In genomic region chr6:37569999-37570776, GRCh38 we compare ENCODE assay signal across 2 cellular contexts.
TF ChIP-seq lines count a peak whose summit lies in the region.

No MANE protein-coding gene starts in this region.

TF ChIP-seq in GM12891, 5 proteins besides CTCF, POLR2A, EP300 and RAD21:
- TF ChIP-seq TAF1 (IDR thresholded peaks at IDR 0.05; ENCODE audit: low read depth, low read length) = no peak
- TF ChIP-seq SPI1 (IDR thresholded peaks at IDR 0.05; ENCODE audit: low read depth, low read length) = 0 out of 2 replicates have a peak, but pooled peaks have one; percentile 9
- TF ChIP-seq POLR2AphosphoS5 (IDR thresholded peaks at IDR 0.05; ENCODE audit: low read depth, low read length) = no peak
- TF ChIP-seq PAX5 (IDR thresholded peaks at IDR 0.05; ENCODE audit: insufficient read depth, low read length, severe bottlenecking) = no peak
- TF ChIP-seq POU2F2 (IDR thresholded peaks at IDR 0.05; ENCODE audit: low read depth, low read length) = no peak

TF ChIP-seq in H1, 55 proteins besides CTCF, POLR2A, EP300 and RAD21 (continued from another document):
- no peak for TF ChIP-seq TBP (IDR thresholded peaks at IDR 0.05; ENCODE audit: low read depth, low read length)
- TF ChIP-seq SIRT6 (IDR thresholded peaks at IDR 0.05; ENCODE audit: low read length) = no peak
- TF ChIP-seq KDM1A (IDR thresholded peaks at IDR 0.05; ENCODE audit: borderline replicate concordance, low read length) = no peak
- TF ChIP-seq POU5F1 (IDR thresholded peaks at IDR 0.05; ENCODE audit: low read depth, low read length) = no peak
- TF ChIP-seq BCL11A (IDR thresholded peaks at IDR 0.05; ENCODE audit: low read depth in 2 of 2, low read length in 2 of 2) = no peak
- TF ChIP-seq MAFK (IDR thresholded peaks at IDR 0.05; ENCODE audit: low read depth, low read length) = no peak
- no peak for TF ChIP-seq NRF1 (IDR thresholded peaks at IDR 0.05; ENCODE audit: low read depth, low read length)
- TF ChIP-seq, protein P1, sequence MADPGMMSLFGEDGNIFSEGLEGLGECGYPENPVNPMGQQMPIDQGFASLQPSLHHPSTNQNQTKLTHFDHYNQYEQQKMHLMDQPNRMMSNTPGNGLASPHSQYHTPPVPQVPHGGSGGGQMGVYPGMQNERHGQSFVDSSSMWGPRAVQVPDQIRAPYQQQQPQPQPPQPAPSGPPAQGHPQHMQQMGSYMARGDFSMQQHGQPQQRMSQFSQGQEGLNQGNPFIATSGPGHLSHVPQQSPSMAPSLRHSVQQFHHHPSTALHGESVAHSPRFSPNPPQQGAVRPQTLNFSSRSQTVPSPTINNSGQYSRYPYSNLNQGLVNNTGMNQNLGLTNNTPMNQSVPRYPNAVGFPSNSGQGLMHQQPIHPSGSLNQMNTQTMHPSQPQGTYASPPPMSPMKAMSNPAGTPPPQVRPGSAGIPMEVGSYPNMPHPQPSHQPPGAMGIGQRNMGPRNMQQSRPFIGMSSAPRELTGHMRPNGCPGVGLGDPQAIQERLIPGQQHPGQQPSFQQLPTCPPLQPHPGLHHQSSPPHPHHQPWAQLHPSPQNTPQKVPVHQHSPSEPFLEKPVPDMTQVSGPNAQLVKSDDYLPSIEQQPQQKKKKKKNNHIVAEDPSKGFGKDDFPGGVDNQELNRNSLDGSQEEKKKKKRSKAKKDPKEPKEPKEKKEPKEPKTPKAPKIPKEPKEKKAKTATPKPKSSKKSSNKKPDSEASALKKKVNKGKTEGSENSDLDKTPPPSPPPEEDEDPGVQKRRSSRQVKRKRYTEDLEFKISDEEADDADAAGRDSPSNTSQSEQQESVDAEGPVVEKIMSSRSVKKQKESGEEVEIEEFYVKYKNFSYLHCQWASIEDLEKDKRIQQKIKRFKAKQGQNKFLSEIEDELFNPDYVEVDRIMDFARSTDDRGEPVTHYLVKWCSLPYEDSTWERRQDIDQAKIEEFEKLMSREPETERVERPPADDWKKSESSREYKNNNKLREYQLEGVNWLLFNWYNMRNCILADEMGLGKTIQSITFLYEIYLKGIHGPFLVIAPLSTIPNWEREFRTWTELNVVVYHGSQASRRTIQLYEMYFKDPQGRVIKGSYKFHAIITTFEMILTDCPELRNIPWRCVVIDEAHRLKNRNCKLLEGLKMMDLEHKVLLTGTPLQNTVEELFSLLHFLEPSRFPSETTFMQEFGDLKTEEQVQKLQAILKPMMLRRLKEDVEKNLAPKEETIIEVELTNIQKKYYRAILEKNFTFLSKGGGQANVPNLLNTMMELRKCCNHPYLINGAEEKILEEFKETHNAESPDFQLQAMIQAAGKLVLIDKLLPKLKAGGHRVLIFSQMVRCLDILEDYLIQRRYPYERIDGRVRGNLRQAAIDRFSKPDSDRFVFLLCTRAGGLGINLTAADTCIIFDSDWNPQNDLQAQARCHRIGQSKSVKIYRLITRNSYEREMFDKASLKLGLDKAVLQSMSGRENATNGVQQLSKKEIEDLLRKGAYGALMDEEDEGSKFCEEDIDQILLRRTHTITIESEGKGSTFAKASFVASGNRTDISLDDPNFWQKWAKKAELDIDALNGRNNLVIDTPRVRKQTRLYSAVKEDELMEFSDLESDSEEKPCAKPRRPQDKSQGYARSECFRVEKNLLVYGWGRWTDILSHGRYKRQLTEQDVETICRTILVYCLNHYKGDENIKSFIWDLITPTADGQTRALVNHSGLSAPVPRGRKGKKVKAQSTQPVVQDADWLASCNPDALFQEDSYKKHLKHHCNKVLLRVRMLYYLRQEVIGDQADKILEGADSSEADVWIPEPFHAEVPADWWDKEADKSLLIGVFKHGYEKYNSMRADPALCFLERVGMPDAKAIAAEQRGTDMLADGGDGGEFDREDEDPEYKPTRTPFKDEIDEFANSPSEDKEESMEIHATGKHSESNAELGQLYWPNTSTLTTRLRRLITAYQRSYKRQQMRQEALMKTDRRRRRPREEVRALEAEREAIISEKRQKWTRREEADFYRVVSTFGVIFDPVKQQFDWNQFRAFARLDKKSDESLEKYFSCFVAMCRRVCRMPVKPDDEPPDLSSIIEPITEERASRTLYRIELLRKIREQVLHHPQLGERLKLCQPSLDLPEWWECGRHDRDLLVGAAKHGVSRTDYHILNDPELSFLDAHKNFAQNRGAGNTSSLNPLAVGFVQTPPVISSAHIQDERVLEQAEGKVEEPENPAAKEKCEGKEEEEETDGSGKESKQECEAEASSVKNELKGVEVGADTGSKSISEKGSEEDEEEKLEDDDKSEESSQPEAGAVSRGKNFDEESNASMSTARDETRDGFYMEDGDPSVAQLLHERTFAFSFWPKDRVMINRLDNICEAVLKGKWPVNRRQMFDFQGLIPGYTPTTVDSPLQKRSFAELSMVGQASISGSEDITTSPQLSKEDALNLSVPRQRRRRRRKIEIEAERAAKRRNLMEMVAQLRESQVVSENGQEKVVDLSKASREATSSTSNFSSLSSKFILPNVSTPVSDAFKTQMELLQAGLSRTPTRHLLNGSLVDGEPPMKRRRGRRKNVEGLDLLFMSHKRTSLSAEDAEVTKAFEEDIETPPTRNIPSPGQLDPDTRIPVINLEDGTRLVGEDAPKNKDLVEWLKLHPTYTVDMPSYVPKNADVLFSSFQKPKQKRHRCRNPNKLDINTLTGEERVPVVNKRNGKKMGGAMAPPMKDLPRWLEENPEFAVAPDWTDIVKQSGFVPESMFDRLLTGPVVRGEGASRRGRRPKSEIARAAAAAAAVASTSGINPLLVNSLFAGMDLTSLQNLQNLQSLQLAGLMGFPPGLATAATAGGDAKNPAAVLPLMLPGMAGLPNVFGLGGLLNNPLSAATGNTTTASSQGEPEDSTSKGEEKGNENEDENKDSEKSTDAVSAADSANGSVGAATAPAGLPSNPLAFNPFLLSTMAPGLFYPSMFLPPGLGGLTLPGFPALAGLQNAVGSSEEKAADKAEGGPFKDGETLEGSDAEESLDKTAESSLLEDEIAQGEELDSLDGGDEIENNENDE (IDR thresholded peaks at IDR 0.05; ENCODE audit: insufficient replicate concordance, low read length) = no peak
- no peak for TF ChIP-seq SAP30 (IDR thresholded peaks at IDR 0.05; ENCODE audit: insufficient read depth, insufficient replicate concordance, low read length)
- TF ChIP-seq HDAC2 (IDR thresholded peaks at IDR 0.05; ENCODE audit: borderline replicate concordance in 1 of 2, low read depth in 2 of 2, low read length in 2 of 2) = no peak
- no peak for TF ChIP-seq NANOG (IDR thresholded peaks at IDR 0.05; ENCODE audit: insufficient read depth, low read depth, low read length, poor library complexity, severe bottlenecking)
- TF ChIP-seq BRCA1 (IDR thresholded peaks at IDR 0.05; ENCODE audit: low read depth, low read length) = no peak
